In the genomic region with DNA sequence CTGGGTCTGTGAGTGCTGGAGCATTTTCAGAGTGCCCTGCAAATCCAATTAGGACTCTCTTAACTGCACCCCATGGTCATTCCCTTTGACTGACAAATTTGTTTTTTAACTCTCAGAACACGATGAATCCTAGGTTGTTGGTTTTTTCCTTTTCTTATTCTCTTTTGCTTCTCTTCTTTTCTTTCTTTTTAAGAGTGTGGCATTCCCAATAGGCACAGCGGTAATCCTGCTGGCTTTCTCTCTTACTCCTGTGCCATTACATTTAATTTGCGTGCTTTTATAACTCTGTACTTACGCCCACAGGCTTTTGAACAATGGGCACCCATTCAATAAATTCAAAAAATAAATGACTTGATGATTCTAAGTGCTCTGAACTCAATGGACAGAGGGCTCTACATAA, we compare ENCODE assay signal across 17 cellular contexts.
"Had no signal": no experiment of that assay in that cellular context is flagged by ENCODE, and none has a peak within 500 bp of the region (broad histone marks: within the 10 kb centered on the region; RNA-seq: fewer than 3 reads in every experiment).

No MANE protein-coding gene starts in this region.

- H3K36me3 ChIP-seq: brain microvascular endothelial cell, esophagus muscularis mucosa, left ventricle myocardium inferior, right atrium auricular region, transverse colon had no signal

- H3K9me3 ChIP-seq: esophagus muscularis mucosa, left ventricle myocardium inferior, right atrium auricular region, transverse colon had no signal

- H3K27ac Mint-ChIP-seq: activated T-helper 17 cell treated with anti-CD3 and anti-CD28 coated beads, Interleukin-2, amount 50 U/mL, for 72 hours; progenitor cell of endocrine pancreas had no signal

- H3K27me3 ChIP-seq: brain microvascular endothelial cell, esophagus muscularis mucosa, hepatocyte, right atrium auricular region, transverse colon had no signal

- H3K79me2 ChIP-seq: hepatocyte had no signal

- H3K4me3 Mint-ChIP-seq: activated T-helper 17 cell treated with anti-CD3 and anti-CD28 coated beads, Interleukin-2, amount 50 U/mL, for 72 hours; central memory CD8-positive, alpha-beta T cell; naive thymus-derived CD8-positive, alpha-beta T cell had no signal

- H3K4me2 ChIP-seq: hepatocyte had no signal

- H3K4me1 Mint-ChIP-seq: activated T-helper 17 cell treated with anti-CD3 and anti-CD28 coated beads, Interleukin-2, amount 50 U/mL, for 72 hours; central memory CD8-positive, alpha-beta T cell had no signal

- H3K4me1 ChIP-seq: right atrium auricular region had no signal

- H2AFZ ChIP-seq: hepatocyte had no signal

- ATAC-seq: activated CD4-positive, CD25-positive, alpha-beta regulatory T cell treated with anti-CD3 and anti-CD28 coated beads, Interleukin-2, amount 50 U/mL, for 24 hours; activated T-helper 17 cell treated with anti-CD3 and anti-CD28 coated beads, Interleukin-2, amount 50 U/mL, for 72 hours; naive thymus-derived CD8-positive, alpha-beta T cell had no signal

- H3K27ac ChIP-seq: brain microvascular endothelial cell, coronary artery, esophagus muscularis mucosa, hepatocyte, left ventricle myocardium inferior, right atrium auricular region, skin epidermis, transverse colon had no signal

- H3K9me3 Mint-ChIP-seq: activated T-helper 17 cell treated with anti-CD3 and anti-CD28 coated beads, Interleukin-2, amount 50 U/mL, for 72 hours; central memory CD8-positive, alpha-beta T cell; naive thymus-derived CD8-positive, alpha-beta T cell had no signal

- H3K4me3 ChIP-seq: coronary artery, esophagus muscularis mucosa, hepatocyte, left ventricle myocardium inferior, right atrium auricular region, skin epidermis, transverse colon had no signal

- H3K27me3 Mint-ChIP-seq: activated T-helper 17 cell treated with anti-CD3 and anti-CD28 coated beads, Interleukin-2, amount 50 U/mL, for 72 hours; central memory CD8-positive, alpha-beta T cell; naive thymus-derived CD8-positive, alpha-beta T cell; progenitor cell of endocrine pancreas had no signal

- DNase-seq: activated naive CD4-positive, alpha-beta T cell treated with Interleukin-2 at 50 U/mL for 16 hours; anterior cingulate cortex; brain microvascular endothelial cell; left ventricle myocardium inferior; naive thymus-derived CD8-positive, alpha-beta T cell; stimulated activated CD4-positive, alpha-beta T cell treated with anti-CD3 and anti-CD28 coated beads, Interleukin-4, amount 100 ng/mL, for 24 hours; stimulated activated naive CD4-positive, alpha-beta T cell treated with Interleukin-2 at 50 U/mL for 16 hours; transverse colon had no signal
